In the genomic region with DNA sequence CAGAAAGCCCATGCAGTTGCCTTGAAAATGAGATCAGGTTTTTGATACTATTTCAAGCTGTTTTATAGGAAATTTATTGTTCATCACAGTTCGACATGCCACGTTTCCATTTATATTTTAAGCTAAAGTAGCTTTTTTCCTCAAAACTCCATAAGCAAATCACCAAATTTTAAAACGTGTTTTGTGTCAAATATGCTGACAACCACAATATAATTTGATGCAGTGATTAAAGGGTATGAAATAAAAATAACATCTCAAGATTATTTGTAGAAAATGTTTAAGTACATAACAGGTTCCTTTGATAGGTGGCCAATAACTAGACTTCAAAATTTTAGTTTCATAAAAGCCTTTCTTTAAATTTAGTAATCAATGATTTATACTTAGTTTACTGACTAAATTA, we compare ENCODE assay signal across 1 cellular context.
A peak's percentile ranks its signal among the peaks of the same experiment; 100 is the strongest.
TF ChIP-seq lines count a peak whose summit lies in the region.

No MANE protein-coding gene starts in this region.

TF ChIP-seq in K562, 482 proteins besides CTCF, POLR2A, EP300 and RAD21 (continued from another document):
- TF ChIP-seq ZNF407 (IDR thresholded peaks at IDR 0.05; ENCODE audit: low read depth) (no peak), MAFK (IDR thresholded peaks at IDR 0.05; ENCODE audit: low read length) (peak; percentile 29; the same call in 1 of the 2 replicates)
